ENCODE assay signal across 16 cellular contexts in the genomic region with DNA sequence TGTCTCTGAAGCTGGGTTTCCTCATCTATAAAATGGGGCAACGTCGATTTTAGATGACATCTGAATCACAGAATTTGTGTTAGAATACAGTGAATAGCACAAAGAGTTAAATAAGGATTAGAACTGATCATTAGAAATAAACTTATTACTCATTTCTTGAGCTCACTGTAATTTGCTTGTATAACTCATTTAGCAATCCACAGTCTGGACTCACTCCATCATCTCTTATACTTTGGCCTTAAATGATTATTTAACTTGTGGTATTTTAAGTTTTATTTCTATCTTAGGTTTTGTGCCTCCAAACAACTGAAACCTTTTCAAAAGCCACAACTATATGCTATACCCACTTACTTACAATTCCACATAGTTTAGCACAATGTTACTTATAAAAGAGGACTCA.
DNase-seq lines count a peak whose midpoint lies in the region; ATAC-seq and TF ChIP-seq lines count a peak whose summit lies in the region.
"Had no signal": no experiment of that assay in that cellular context is flagged by ENCODE, and none has a peak within 500 bp of the region (broad histone marks: within the 10 kb centered on the region; RNA-seq: fewer than 3 reads in every experiment).

No MANE protein-coding gene starts in this region.

- in situ Hi-C loops in Panc1 (cut with HindIII; ENCODE audit: low pct_unique_long_range_greater_than_20kb, low sequenced_read_pairs), result no loop called here

- H3K36me3 ChIP-seq in Panc1 (ENCODE audit: control insufficient read depth, insufficient read depth, low read length), result no peaks in the 10 kb centered on the region

- H3K9me3 ChIP-seq in Panc1 (ENCODE audit: control insufficient read depth, insufficient read depth, low read depth, low read length), result no peaks in the 10 kb centered on the region
- H3K9me3 ChIP-seq: BLaER1 treated with 17β-estradiol and CSF1 and Interleukin-3, amounts not matched to agents 10 nM and 100 nM had no signal

- TSS peak; percentile 31 for BruUV-seq in Panc1 (replicated peaks; lab: Mats Ljungman, UMichigan)

- H3K4me3 ChIP-seq in AG10803 (ENCODE audit: low read length), result no peak overlapping the region
- no peak overlapping the region for H3K4me3 ChIP-seq in Panc1 (ENCODE audit: low read depth in 2 of 2, low read length in 2 of 2)
- no peak overlapping the region for H3K4me3 ChIP-seq in fibroblast of the aortic adventitia (ENCODE audit: low read depth, low read length)
- H3K4me3 ChIP-seq: BLaER1 treated with 17β-estradiol and CSF1 and Interleukin-3, amounts not matched to agents 10 nM and 100 nM had no signal

- no peaks in the 10 kb centered on the region for H3K27me3 ChIP-seq in Panc1 (ENCODE audit: control insufficient read depth, insufficient read depth, low read length)
- H3K27me3 ChIP-seq: BLaER1 treated with 17β-estradiol and CSF1 and Interleukin-3, amounts not matched to agents 10 nM and 100 nM had no signal

- no peak overlapping the region for H3K27ac ChIP-seq in Panc1 (ENCODE audit: low read length)
- H3K27ac ChIP-seq: BLaER1 treated with 17β-estradiol and CSF1 and Interleukin-3, amounts not matched to agents 10 nM and 100 nM had no signal

- no peak for ATAC-seq in Panc1
- ATAC-seq in HG03045 (IDR thresholded peaks at IDR 0.05; ENCODE audit: unreplicated experiment), result no peak
- ATAC-seq in HG03571 (IDR thresholded peaks at IDR 0.05; ENCODE audit: unreplicated experiment), result no peak
- no peak for ATAC-seq in GM21360 (IDR thresholded peaks at IDR 0.05; ENCODE audit: unreplicated experiment)
- ATAC-seq: HepG2 had no signal

- intact Hi-C loops in Panc1 (cut with micrococcal nuclease; ENCODE audit: unreplicated experiment), result no loop called here

- POLR2A ChIA-PET in HEK293T (lab: Yijun Ruan, JAX) (no interaction called here), Panc1 (lab: Charles Lee) (no interaction called here)

- TF ChIP-seq CTCF in AG10803 (conservative IDR thresholded peaks at IDR 0.05; ENCODE audit: low read length) (no peak), Panc1 (IDR thresholded peaks at IDR 0.05) (no peak), fibroblast of the aortic adventitia (IDR thresholded peaks at IDR 0.05; ENCODE audit: insufficient read depth, low read length) (no peak)

- peak; percentile 25 for DNase-seq in AG10803 (ENCODE audit: low read depth)
- DNase-seq in HEK293T (ENCODE audit: extremely low spot score), result no peak
- DNase-seq in Panc1 (ENCODE audit: low read depth, low spot score), result no peak
- DNase-seq in fibroblast of the aortic adventitia (ENCODE audit: low read depth), result peak; percentile 18
- no peak for DNase-seq in cerebellar nuclear complex (lab: John Stamatoyannopoulos, UW)
- DNase-seq: 8988T; Calu3; CD4-positive, CD25-positive, alpha-beta regulatory T cell; DMS79; EL; HCEC 1CT had no signal

- H3K4me1 ChIP-seq in Panc1 (ENCODE audit: control insufficient read depth, insufficient read depth, low read length), result no peaks in the 10 kb centered on the region

- CTCF ChIA-PET in HEK293T (lab: Yijun Ruan, JAX) (no interaction called here), Panc1 (lab: Charles Lee) (no interaction called here)

TF ChIP-seq in HEK293T, 16 proteins besides CTCF, POLR2A, EP300 and RAD21:
- no peak for TF ChIP-seq HDGF (IDR thresholded peaks at IDR 0.05; ENCODE audit: borderline replicate concordance)
- 0 out of 2 replicates have a peak, but pooled peaks have one; percentile 13 for TF ChIP-seq LEF1 (IDR thresholded peaks at IDR 0.05; ENCODE audit: borderline replicate concordance)

Comparison
In these comparisons a context has a peak if more than half of its experiments do, and no peak if none do; other contexts are left out.
1. DNase-seq: peak in AG10803 (single experiment) and fibroblast of the aortic adventitia (single experiment); none in HEK293T (single experiment), Panc1 (single experiment) and cerebellar nuclear complex (0 of 2).